1 cellular context compared by ENCODE assay signal in the genomic region with DNA sequence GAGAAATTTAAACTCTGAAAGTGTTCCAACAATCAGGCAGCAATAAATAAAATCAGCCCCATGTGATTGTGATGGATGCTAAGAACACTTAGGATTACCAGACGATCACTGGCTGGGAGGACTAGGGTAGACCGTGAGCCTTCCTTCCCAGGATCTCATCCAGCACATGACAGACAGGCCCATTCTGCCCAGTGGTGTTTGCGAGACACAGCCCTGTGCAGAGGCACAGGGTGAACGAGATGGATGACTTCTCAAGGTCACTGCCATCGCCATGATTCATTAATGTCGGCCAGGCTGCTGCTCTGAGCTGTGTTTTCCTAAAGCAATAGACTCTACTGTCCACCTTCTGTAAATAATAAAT.
TF ChIP-seq lines count a peak whose summit lies in the region.

No MANE protein-coding gene starts in this region.

TF ChIP-seq in WTC11, 78 proteins besides CTCF, POLR2A, EP300 and RAD21 (continued from another document):
- TF ChIP-seq, protein P1, sequence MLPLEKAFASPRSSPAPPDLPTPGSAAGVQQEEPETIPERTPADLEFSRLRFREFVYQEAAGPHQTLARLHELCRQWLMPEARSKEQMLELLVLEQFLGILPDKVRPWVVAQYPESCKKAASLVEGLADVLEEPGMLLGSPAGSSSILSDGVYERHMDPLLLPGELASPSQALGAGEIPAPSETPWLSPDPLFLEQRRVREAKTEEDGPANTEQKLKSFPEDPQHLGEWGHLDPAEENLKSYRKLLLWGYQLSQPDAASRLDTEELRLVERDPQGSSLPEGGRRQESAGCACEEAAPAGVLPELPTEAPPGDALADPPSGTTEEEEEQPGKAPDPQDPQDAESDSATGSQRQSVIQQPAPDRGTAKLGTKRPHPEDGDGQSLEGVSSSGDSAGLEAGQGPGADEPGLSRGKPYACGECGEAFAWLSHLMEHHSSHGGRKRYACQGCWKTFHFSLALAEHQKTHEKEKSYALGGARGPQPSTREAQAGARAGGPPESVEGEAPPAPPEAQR (CRISPR knock-in tag; IDR thresholded peaks at IDR 0.05) = no peak
- no peak for TF ChIP-seq TCF7 (CRISPR knock-in tag; IDR thresholded peaks at IDR 0.05; ENCODE audit: low read depth)
- no peak for TF ChIP-seq NR3C1 (CRISPR knock-in tag; conservative IDR thresholded peaks at IDR 0.05; ENCODE audit: low read depth)
- TF ChIP-seq SMAD4 (CRISPR knock-in tag; IDR thresholded peaks at IDR 0.05) = no peak
- TF ChIP-seq GRHL2 (CRISPR knock-in tag; IDR thresholded peaks at IDR 0.05; ENCODE audit: insufficient replicate concordance, severe bottlenecking) = no peak
- TF ChIP-seq, protein P2, sequence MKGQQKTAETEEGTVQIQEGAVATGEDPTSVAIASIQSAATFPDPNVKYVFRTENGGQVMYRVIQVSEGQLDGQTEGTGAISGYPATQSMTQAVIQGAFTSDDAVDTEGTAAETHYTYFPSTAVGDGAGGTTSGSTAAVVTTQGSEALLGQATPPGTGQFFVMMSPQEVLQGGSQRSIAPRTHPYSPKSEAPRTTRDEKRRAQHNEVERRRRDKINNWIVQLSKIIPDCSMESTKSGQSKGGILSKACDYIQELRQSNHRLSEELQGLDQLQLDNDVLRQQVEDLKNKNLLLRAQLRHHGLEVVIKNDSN (CRISPR knock-in tag; IDR thresholded peaks at IDR 0.05) = no peak
- TF ChIP-seq ATF1 (CRISPR knock-in tag; IDR thresholded peaks at IDR 0.05) = no peak
- TF ChIP-seq, protein P3, sequence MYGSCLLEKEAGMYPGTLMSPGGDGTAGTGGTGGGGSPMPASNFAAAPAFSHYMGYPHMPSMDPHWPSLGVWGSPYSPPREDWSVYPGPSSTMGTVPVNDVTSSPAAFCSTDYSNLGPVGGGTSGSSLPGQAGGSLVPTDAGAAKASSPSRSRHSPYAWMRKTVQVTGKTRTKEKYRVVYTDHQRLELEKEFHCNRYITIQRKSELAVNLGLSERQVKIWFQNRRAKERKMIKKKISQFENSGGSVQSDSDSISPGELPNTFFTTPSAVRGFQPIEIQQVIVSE (CRISPR knock-in tag; IDR thresholded peaks at IDR 0.05; ENCODE audit: borderline replicate concordance) = no peak
- TF ChIP-seq TEAD4 (CRISPR knock-in tag; IDR thresholded peaks at IDR 0.05) = no peak
- TF ChIP-seq ZNF423 (CRISPR knock-in tag; IDR thresholded peaks at IDR 0.05) = no peak
- no peak for TF ChIP-seq ZNF263 (CRISPR knock-in tag; IDR thresholded peaks at IDR 0.05; ENCODE audit: low read depth)
- TF ChIP-seq, protein P4, sequence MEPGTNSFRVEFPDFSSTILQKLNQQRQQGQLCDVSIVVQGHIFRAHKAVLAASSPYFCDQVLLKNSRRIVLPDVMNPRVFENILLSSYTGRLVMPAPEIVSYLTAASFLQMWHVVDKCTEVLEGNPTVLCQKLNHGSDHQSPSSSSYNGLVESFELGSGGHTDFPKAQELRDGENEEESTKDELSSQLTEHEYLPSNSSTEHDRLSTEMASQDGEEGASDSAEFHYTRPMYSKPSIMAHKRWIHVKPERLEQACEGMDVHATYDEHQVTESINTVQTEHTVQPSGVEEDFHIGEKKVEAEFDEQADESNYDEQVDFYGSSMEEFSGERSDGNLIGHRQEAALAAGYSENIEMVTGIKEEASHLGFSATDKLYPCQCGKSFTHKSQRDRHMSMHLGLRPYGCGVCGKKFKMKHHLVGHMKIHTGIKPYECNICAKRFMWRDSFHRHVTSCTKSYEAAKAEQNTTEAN (CRISPR knock-in tag; IDR thresholded peaks at IDR 0.05) = no peak
- TF ChIP-seq NFE2L1 (CRISPR knock-in tag; IDR thresholded peaks at IDR 0.05) = no peak
TF ChIP-seq in WTC11: peak in this region for 0.
